1 cellular context compared by ENCODE assay signal in the genomic region with DNA sequence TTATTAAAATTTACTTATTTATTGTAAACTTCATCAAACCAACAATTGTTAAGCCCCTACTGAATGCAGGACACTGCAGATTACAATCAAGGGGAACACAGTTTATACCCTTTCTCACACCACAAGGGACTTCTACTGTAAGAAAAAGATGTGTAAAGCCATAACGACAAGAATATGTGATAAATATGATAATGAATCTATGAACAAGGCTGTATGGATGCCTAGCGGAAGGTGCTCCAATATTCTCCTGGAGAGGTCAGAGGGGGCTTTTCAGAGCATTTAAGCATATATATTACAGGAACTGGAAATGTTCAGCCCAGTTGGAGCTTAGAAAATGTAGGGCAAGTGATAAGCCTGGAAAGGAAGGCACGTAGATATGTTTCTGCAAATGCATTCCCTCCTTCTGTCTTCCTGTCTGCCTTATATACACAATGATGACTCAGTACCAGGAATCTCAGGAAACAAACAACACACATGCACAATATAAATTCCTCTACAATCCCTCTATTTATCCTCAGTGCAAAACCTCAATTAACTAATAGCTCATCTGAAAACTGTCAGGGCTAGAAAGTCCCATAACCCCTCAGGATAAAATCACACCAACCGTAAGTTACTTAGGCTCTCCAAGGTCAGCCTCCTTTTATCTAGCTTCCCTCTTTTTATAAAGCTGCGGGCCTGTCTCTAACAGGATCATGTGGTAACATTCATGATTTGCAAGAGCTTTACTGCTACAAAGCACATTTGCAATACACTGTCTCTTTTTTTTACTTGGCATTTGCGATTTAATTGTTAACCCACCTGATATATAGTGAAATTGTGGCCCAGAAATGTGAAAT.
TF ChIP-seq lines count a peak whose summit lies in the region.

No MANE protein-coding gene starts in this region.

TF ChIP-seq in endothelial cell of umbilical vein, 7 proteins besides CTCF, POLR2A, EP300 and RAD21 (continued from another document):
- TF ChIP-seq MAX (IDR thresholded peaks at IDR 0.05; ENCODE audit: insufficient read depth, insufficient read length) (no peak), FOS (IDR thresholded peaks at IDR 0.05; ENCODE audit: borderline replicate concordance, insufficient read depth, low read length) (peak; percentile 85), GATA2 (IDR thresholded peaks at IDR 0.05; ENCODE audit: insufficient read depth, insufficient read length, low read depth, low read length) (peak; percentile 80)
TF ChIP-seq in endothelial cell of umbilical vein: peak in this region for 4.
